In genomic region chr1:33366766-33367487, GRCh38 we compare ENCODE assay signal across 11 cellular contexts.
DNase-seq lines count a peak whose midpoint lies in the region; ATAC-seq and TF ChIP-seq lines count a peak whose summit lies in the region.
"Had no signal": no experiment of that assay in that cellular context is flagged by ENCODE, and none has a peak within 500 bp of the region (broad histone marks: within the 10 kb centered on the region; RNA-seq: fewer than 3 reads in every experiment).

No MANE protein-coding gene starts in this region.

- H3K9me3 ChIP-seq in tibial artery, result no peaks in the 10 kb centered on the region
- H3K9me3 ChIP-seq: colonic mucosa had no signal

- H3K27me3 Mint-ChIP-seq in dendritic cell treated with granulocyte-macrophage colony-stimulating factor and Interleukin-4, amounts not matched to agents 40 ng/mL and 50 ng/mL, for 4 days, result peaks cover 4% of the 10 kb centered on the region
- no peaks in the 10 kb centered on the region for H3K27me3 Mint-ChIP-seq in nephron progenitor cell (ENCODE audit: low read depth, poor library complexity)
- H3K27me3 Mint-ChIP-seq: progenitor cell of endocrine pancreas had no signal

- H3K36me3 Mint-ChIP-seq in dendritic cell treated with granulocyte-macrophage colony-stimulating factor and Interleukin-4, amounts not matched to agents 40 ng/mL and 50 ng/mL, for 4 days (ENCODE audit: low read depth), result peaks cover 72% of the 10 kb centered on the region
- H3K36me3 Mint-ChIP-seq in nephron progenitor cell (ENCODE audit: low read depth), result peaks cover 34% of the 10 kb centered on the region
- H3K36me3 Mint-ChIP-seq: activated naive CD4-positive, alpha-beta T cell treated with anti-CD3 and anti-CD28 coated beads, Interleukin-2, amount 10 ng/mL, durations not matched to agents 7 days and 5 days had no signal

- H3K4me1 Mint-ChIP-seq in dendritic cell treated with granulocyte-macrophage colony-stimulating factor and Interleukin-4, amounts not matched to agents 40 ng/mL and 50 ng/mL, for 4 days (ENCODE audit: low read depth), result peaks cover 22% of the 10 kb centered on the region
- H3K4me1 Mint-ChIP-seq in nephron progenitor cell, result peaks cover 77% of the 10 kb centered on the region
- H3K4me1 Mint-ChIP-seq: activated naive CD4-positive, alpha-beta T cell treated with anti-CD3 and anti-CD28 coated beads, Interleukin-2, amount 10 ng/mL, durations not matched to agents 7 days and 5 days had no signal

- H3K27ac Mint-ChIP-seq in dendritic cell treated with granulocyte-macrophage colony-stimulating factor and Interleukin-4, amounts not matched to agents 40 ng/mL and 50 ng/mL, for 4 days, result peak overlapping the region; percentile 2
- peak overlapping the region; percentile 94 for H3K27ac Mint-ChIP-seq in nephron progenitor cell
- H3K27ac Mint-ChIP-seq: activated naive CD4-positive, alpha-beta T cell treated with anti-CD3 and anti-CD28 coated beads, Interleukin-2, amount 10 ng/mL, durations not matched to agents 7 days and 5 days; progenitor cell of endocrine pancreas had no signal

- H3K27ac ChIP-seq in tibial artery, result peak overlapping the region; percentile 84 to 87
- H3K27ac ChIP-seq: colonic mucosa had no signal

- ATAC-seq in GM18498 (IDR thresholded peaks at IDR 0.05; ENCODE audit: unreplicated experiment), result no peak

- peaks cover 0 to 66% (median 57%) of the 10 kb centered on the region in 4 donors for H3K4me1 ChIP-seq in tibial artery
- H3K4me1 ChIP-seq: colonic mucosa had no signal

- no peak overlapping the region for H3K4me3 Mint-ChIP-seq in dendritic cell treated with granulocyte-macrophage colony-stimulating factor and Interleukin-4, amounts not matched to agents 40 ng/mL and 50 ng/mL, for 4 days
- H3K4me3 Mint-ChIP-seq in nephron progenitor cell, result peak overlapping the region; percentile 45
- H3K4me3 Mint-ChIP-seq: activated naive CD4-positive, alpha-beta T cell treated with anti-CD3 and anti-CD28 coated beads, Interleukin-2, amount 10 ng/mL, durations not matched to agents 7 days and 5 days had no signal

- intact Hi-C loops in dendritic cell treated with granulocyte-macrophage colony-stimulating factor and Interleukin-4, amounts not matched to agents 40 ng/mL and 50 ng/mL, for 4 days (cut with micrococcal nuclease), result loop anchor here (1.0 to 5.0 kb wide), 3 partner anchors 72 to 150 kb away; partner anchors contain the start of gene ZSCAN20
- intact Hi-C loops in tibial artery (cut with DNase I; ENCODE audit: low total_unique reads), result loop anchor here (1.0 to 5.0 kb wide), 3 partner anchors 66 to 145 kb away; no protein-coding TSS in a partner anchor

- H3K36me3 ChIP-seq in tibial artery, result peaks cover 0 to 30% (median 3%) of the 10 kb centered on the region in 3 donors
- H3K36me3 ChIP-seq: colonic mucosa had no signal

- no peak overlapping the region for H3K4me3 ChIP-seq in tibial artery
- H3K4me3 ChIP-seq: colonic mucosa had no signal

- no peaks in the 10 kb centered on the region for H3K27me3 ChIP-seq in tibial artery
- H3K27me3 ChIP-seq: colonic mucosa had no signal

- DNase-seq in NCI-H2196 (lab: John Stamatoyannopoulos, UW; ENCODE audit: unreplicated experiment), result peak; percentile 12
- DNase-seq in NCI-H2196 treated with DMSO at 0.1 percent for 48 hours (lab: John Stamatoyannopoulos, UW; ENCODE audit: unreplicated experiment), result no peak
- no peak for DNase-seq in nephron progenitor cell
- DNase-seq in tibial artery, result no peak
- no peak for DNase-seq in AML-193 (lab: John Stamatoyannopoulos, UW)
- DNase-seq in D341Med (ENCODE audit: low spot score), result no peak

- H3K9me3 Mint-ChIP-seq in dendritic cell treated with granulocyte-macrophage colony-stimulating factor and Interleukin-4, amounts not matched to agents 40 ng/mL and 50 ng/mL, for 4 days, result no peaks in the 10 kb centered on the region
- no peaks in the 10 kb centered on the region for H3K9me3 Mint-ChIP-seq in nephron progenitor cell
- H3K9me3 Mint-ChIP-seq: activated naive CD4-positive, alpha-beta T cell treated with anti-CD3 and anti-CD28 coated beads, Interleukin-2, amount 10 ng/mL, durations not matched to agents 7 days and 5 days had no signal

- TF ChIP-seq CTCF in nephron progenitor cell (IDR thresholded peaks at IDR 0.05) (no peak), tibial artery (IDR thresholded peaks at IDR 0.05) (no peak)
